39 cellular contexts compared by ENCODE assay signal in genomic region chr12:101166866-101167265, GRCh38. TPM values are rescaled to one million over a fixed set of nuclear protein-coding genes. Genes with fewer than 3 reads are reported as not detected.
"Had no signal": no experiment of that assay in that cellular context is flagged by ENCODE, and none has a peak within 500 bp of the region (broad histone marks: within the 10 kb centered on the region; RNA-seq: fewer than 3 reads in every experiment).

No MANE protein-coding gene starts in this region.

- H3K27ac Mint-ChIP-seq: activated B cell treated with CpG ODN at 0.5 μM for 24 hours; activated CD4-positive, alpha-beta memory T cell treated with anti-CD3 and anti-CD28 coated beads for 36 hours; activated CD4-positive, alpha-beta T cell treated with anti-CD3 and anti-CD28 coated beads, Interleukin-2, amount 10 ng/mL, durations not matched to agents 24 days and 14 days; activated CD8-positive, alpha-beta T cell treated with anti-CD3 and anti-CD28 coated beads for 36 hours; activated naive CD4-positive, alpha-beta T cell treated with anti-CD3 and anti-CD28 coated beads for 36 hours; activated naive CD4-positive, alpha-beta T cell treated with anti-CD3 and anti-CD28 coated beads, Interleukin-2, amount 50 U/mL, for 72 hours; activated naive CD8-positive, alpha-beta T cell treated with anti-CD3 and anti-CD28 coated beads for 36 hours; activated T-cell treated with anti-CD3 and anti-CD28 coated beads, Interleukin-2, amount 50 U/mL, for 72 hours; activated T-helper 1 cell treated with anti-CD3 and anti-CD28 coated beads, Interleukin-12 subunit alpha, Interleukin-12 subunit beta, Interleukin-2, Interleukin-4 antibody, amounts not matched to agents 30 ng/mL and 10 ng/mL and 1 ng/mL, durations not matched to agents 14 hours and 24 hours and 36 hours; activated T-helper 17 cell treated with anti-CD3 and anti-CD28 coated beads, Interleukin-2, amount 50 U/mL, for 72 hours; T-helper 1 cell treated with Interleukin-12 subunit alpha and Interleukin-12 subunit beta and Interleukin-4 antibody, amounts not matched to agents 30 μg/mL and 1 μg/mL, for 36 hours; T-helper 2 cell treated with Interferon-gamma antibody and Interleukin-4, amounts not matched to agents 5 μg/mL and 100 μg/mL, for 36 hours had no signal

- H3K9me3 ChIP-seq: adrenal gland, body of pancreas, breast epithelium had no signal

- H3K27me3 ChIP-seq: adrenal gland, body of pancreas, brain microvascular endothelial cell, breast epithelium had no signal

- H3K4me3 ChIP-seq: adrenal gland, body of pancreas, breast epithelium had no signal

- H3K36me3 ChIP-seq: adrenal gland, brain microvascular endothelial cell, breast epithelium had no signal

- DNase-seq: activated B cell treated with CpG ODN at 0.5 μM for 24 hours; activated CD4-positive, alpha-beta memory T cell treated with anti-CD3 and anti-CD28 coated beads for 36 hours; activated CD4-positive, alpha-beta T cell treated with anti-CD3 and anti-CD28 coated beads for 4 hours; activated CD4-positive, alpha-beta T cell treated with anti-CD3 and anti-CD28 coated beads, Interleukin-2, amount 10 ng/mL, durations not matched to agents 24 days and 14 days; activated CD4-positive, alpha-beta T cell treated with anti-CD3 and anti-CD28 coated beads, Interleukin-2, amount 50 U/mL, for 1 hour; activated CD4-positive, alpha-beta T cell treated with anti-CD3 and anti-CD28 coated beads, Interleukin-2, amount 50 U/mL, for 4 hours; activated CD4-positive, CD25-positive, alpha-beta regulatory T cell treated with anti-CD3 and anti-CD28 coated beads, Interleukin-2, amount 50 U/mL, for 72 hours; activated CD8-positive, alpha-beta memory T cell treated with anti-CD3 and anti-CD28 coated beads, Interleukin-2, amount 50 U/mL, for 4 hours; activated CD8-positive, alpha-beta T cell treated with anti-CD3 and anti-CD28 coated beads for 36 hours; activated effector memory CD4-positive, alpha-beta T cell treated with anti-CD3 and anti-CD28 coated beads, Interleukin-2, amount 50 U/mL, for 16 hours; activated gamma-delta T cell treated with Interleukin-2 at 50 U/mL for 16 hours; activated naive CD4-positive, alpha-beta T cell; activated naive CD4-positive, alpha-beta T cell treated with anti-CD3 and anti-CD28 coated beads for 36 hours; activated naive CD4-positive, alpha-beta T cell treated with anti-CD3 and anti-CD28 coated beads, Interleukin-2, amount 50 U/mL, for 16 hours; activated naive CD8-positive, alpha-beta T cell treated with anti-CD3 and anti-CD28 coated beads for 36 hours; activated T-cell treated with anti-CD3 and anti-CD28 coated beads for 4 hours; activated T-cell treated with anti-CD3 and anti-CD28 coated beads, Interleukin-2, amount 50 U/mL, for 1 hour; activated T-cell treated with anti-CD3 and anti-CD28 coated beads, Interleukin-2, amount 50 U/mL, for 4 hours; activated T-cell treated with anti-CD3 and anti-CD28 coated beads, Interleukin-2, amount 50 U/mL, for 72 hours; adrenal gland; amniotic stem cell; aorta; body of pancreas; brain microvascular endothelial cell; central memory CD4-positive, alpha-beta T cell; T-helper 1 cell; T-helper 2 cell; T-helper 9 cell had no signal

- H3K36me3 Mint-ChIP-seq: activated CD4-positive, alpha-beta memory T cell treated with anti-CD3 and anti-CD28 coated beads for 36 hours; activated naive CD8-positive, alpha-beta T cell treated with anti-CD3 and anti-CD28 coated beads for 36 hours had no signal

- H3K4me3 Mint-ChIP-seq: activated B cell treated with CpG ODN at 0.5 μM for 24 hours; activated CD4-positive, alpha-beta memory T cell treated with anti-CD3 and anti-CD28 coated beads for 36 hours; activated CD4-positive, alpha-beta T cell treated with anti-CD3 and anti-CD28 coated beads, Interleukin-2, amount 10 ng/mL, durations not matched to agents 24 days and 14 days; activated CD8-positive, alpha-beta T cell treated with anti-CD3 and anti-CD28 coated beads for 36 hours; activated naive CD4-positive, alpha-beta T cell treated with anti-CD3 and anti-CD28 coated beads for 36 hours; activated naive CD8-positive, alpha-beta T cell treated with anti-CD3 and anti-CD28 coated beads for 36 hours; activated T-cell treated with anti-CD3 and anti-CD28 coated beads, Interleukin-2, amount 50 U/mL, for 4 hours; activated T-cell treated with anti-CD3 and anti-CD28 coated beads, Interleukin-2, amount 50 U/mL, for 72 hours; activated T-helper 1 cell treated with anti-CD3 and anti-CD28 coated beads, Interleukin-12 subunit alpha, Interleukin-12 subunit beta, Interleukin-2, Interleukin-4 antibody, amounts not matched to agents 30 ng/mL and 10 ng/mL and 1 ng/mL, durations not matched to agents 14 hours and 24 hours and 36 hours; activated T-helper 17 cell treated with anti-CD3 and anti-CD28 coated beads, Interleukin-2, amount 50 U/mL, for 72 hours; T-helper 1 cell treated with Interleukin-12 subunit alpha and Interleukin-12 subunit beta and Interleukin-4 antibody, amounts not matched to agents 30 μg/mL and 1 μg/mL, for 36 hours; T-helper 2 cell treated with Interferon-gamma antibody and Interleukin-4, amounts not matched to agents 5 μg/mL and 100 μg/mL, for 36 hours had no signal

- H3K27ac ChIP-seq: adrenal gland, body of pancreas, brain microvascular endothelial cell, breast epithelium, VCaP had no signal

- H3K9me3 Mint-ChIP-seq: activated B cell treated with CpG ODN at 0.5 μM for 24 hours; activated CD4-positive, alpha-beta memory T cell treated with anti-CD3 and anti-CD28 coated beads for 36 hours; activated CD4-positive, alpha-beta T cell treated with anti-CD3 and anti-CD28 coated beads, Interleukin-2, amount 10 ng/mL, durations not matched to agents 24 days and 14 days; activated CD8-positive, alpha-beta T cell treated with anti-CD3 and anti-CD28 coated beads for 36 hours; activated naive CD8-positive, alpha-beta T cell treated with anti-CD3 and anti-CD28 coated beads for 36 hours; activated T-cell treated with anti-CD3 and anti-CD28 coated beads, Interleukin-2, amount 50 U/mL, for 4 hours; activated T-helper 1 cell treated with anti-CD3 and anti-CD28 coated beads, Interleukin-12 subunit alpha, Interleukin-12 subunit beta, Interleukin-2, Interleukin-4 antibody, amounts not matched to agents 30 ng/mL and 10 ng/mL and 1 ng/mL, durations not matched to agents 14 hours and 24 hours and 36 hours; activated T-helper 17 cell treated with anti-CD3 and anti-CD28 coated beads, Interleukin-2, amount 50 U/mL, for 72 hours; T-helper 1 cell treated with Interleukin-12 subunit alpha and Interleukin-12 subunit beta and Interleukin-4 antibody, amounts not matched to agents 30 μg/mL and 1 μg/mL, for 36 hours; T-helper 2 cell treated with Interferon-gamma antibody and Interleukin-4, amounts not matched to agents 5 μg/mL and 100 μg/mL, for 36 hours had no signal

- H3K27me3 Mint-ChIP-seq: activated B cell treated with CpG ODN at 0.5 μM for 24 hours; activated CD4-positive, alpha-beta T cell treated with anti-CD3 and anti-CD28 coated beads, Interleukin-2, amount 10 ng/mL, durations not matched to agents 24 days and 14 days had no signal

- H3K4me1 Mint-ChIP-seq: activated B cell treated with CpG ODN at 0.5 μM for 24 hours; activated CD4-positive, alpha-beta T cell treated with anti-CD3 and anti-CD28 coated beads, Interleukin-2, amount 10 ng/mL, durations not matched to agents 24 days and 14 days; activated naive CD8-positive, alpha-beta T cell treated with anti-CD3 and anti-CD28 coated beads for 36 hours; activated T-helper 17 cell treated with anti-CD3 and anti-CD28 coated beads, Interleukin-2, amount 50 U/mL, for 72 hours had no signal

- ATAC-seq: activated CD8-positive, alpha-beta T cell treated with anti-CD3 and anti-CD28 coated beads for 36 hours; activated naive CD4-positive, alpha-beta T cell treated with anti-CD3 and anti-CD28 coated beads, Interleukin-2, amount 50 U/mL, for 72 hours; activated T-cell treated with anti-CD3 and anti-CD28 coated beads, Interleukin-2, amount 50 U/mL, for 4 hours; activated T-cell treated with anti-CD3 and anti-CD28 coated beads, Interleukin-2, amount 50 U/mL, for 72 hours; activated T-helper 17 cell treated with anti-CD3 and anti-CD28 coated beads, Interleukin-2, amount 50 U/mL, for 72 hours; body of pancreas had no signal

- H3K4me1 ChIP-seq: adrenal gland, body of pancreas, breast epithelium had no signal

- FAIRE-seq: astrocyte, TTC549 had no signal

RNA-seq across cellular contexts. Expression of gene SLC5A8, which starts 43.2 kb away (rescaled TPM):
- total RNA-seq: activated B cell treated with CpG ODN at 0.5 μM for 24 hours; activated CD4-positive, alpha-beta memory T cell treated with anti-CD3 and anti-CD28 coated beads for 36 hours; activated CD4-positive, alpha-beta T cell treated with anti-CD3 and anti-CD28 coated beads, Interleukin-2, amount 10 ng/mL, durations not matched to agents 24 days and 14 days; activated CD8-positive, alpha-beta memory T cell treated with anti-CD3 and anti-CD28 coated beads for 36 hours; activated CD8-positive, alpha-beta T cell treated with anti-CD3 and anti-CD28 coated beads for 36 hours; activated naive CD4-positive, alpha-beta T cell treated with anti-CD3 and anti-CD28 coated beads for 36 hours; activated naive CD4-positive, alpha-beta T cell treated with anti-CD3 and anti-CD28 coated beads, Interleukin-2, amount 50 U/mL, for 72 hours; activated naive CD8-positive, alpha-beta T cell treated with anti-CD3 and anti-CD28 coated beads for 36 hours; activated T-cell treated with anti-CD3 and anti-CD28 coated beads, Interleukin-2, amount 50 U/mL, for 4 hours; activated T-cell treated with anti-CD3 and anti-CD28 coated beads, Interleukin-2, amount 50 U/mL, for 72 hours; activated T-helper 1 cell treated with anti-CD3 and anti-CD28 coated beads, Interleukin-12 subunit alpha, Interleukin-12 subunit beta, Interleukin-2, Interleukin-4 antibody, amounts not matched to agents 30 ng/mL and 10 ng/mL and 1 ng/mL, durations not matched to agents 14 hours and 24 hours and 36 hours; activated T-helper 17 cell treated with anti-CD3 and anti-CD28 coated beads, Interleukin-2, amount 50 U/mL, for 72 hours; aorta; astrocyte; body of pancreas; cardiac septum had no signal
- polyA plus RNA-seq: aorta had no signal
